ENCODE assay signal across 18 cellular contexts in the genomic region with DNA sequence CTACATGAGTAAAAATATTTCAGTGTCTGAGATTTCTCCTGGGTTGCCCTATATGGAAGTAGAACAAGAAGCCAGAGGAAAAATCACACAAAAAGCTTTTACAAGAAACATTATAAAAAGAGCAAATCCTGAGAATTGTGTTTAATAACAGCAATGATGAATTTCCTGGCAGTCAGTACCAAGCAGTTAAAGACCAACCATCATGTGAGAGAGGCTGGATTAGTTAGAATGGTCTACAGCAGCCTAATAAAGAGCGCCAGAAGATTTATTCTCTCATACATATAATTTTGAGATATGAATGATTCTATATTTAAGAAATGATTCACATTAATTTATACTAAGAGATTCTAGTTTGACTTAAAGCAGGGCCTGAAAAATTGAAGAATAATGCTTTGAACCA.
"Had no signal": no experiment of that assay in that cellular context is flagged by ENCODE, and none has a peak within 500 bp of the region (broad histone marks: within the 10 kb centered on the region; RNA-seq: fewer than 3 reads in every experiment).

No MANE protein-coding gene starts in this region.

- H3K4me2 ChIP-seq: smooth muscle cell had no signal

- H3K27ac ChIP-seq: colonic mucosa, sigmoid colon, upper lobe of left lung, VCaP had no signal

- H3K4me3 ChIP-seq: colonic mucosa, sigmoid colon, smooth muscle cell, upper lobe of left lung had no signal

- H3K36me3 ChIP-seq: colonic mucosa, sigmoid colon, upper lobe of left lung had no signal

- H3K4me1 ChIP-seq: colonic mucosa, upper lobe of left lung had no signal

- H3K27me3 ChIP-seq: colonic mucosa, sigmoid colon, upper lobe of left lung had no signal

- H3K9me3 ChIP-seq: colonic mucosa, sigmoid colon, upper lobe of left lung had no signal

- DNase-seq: activated naive CD4-positive, alpha-beta T cell treated with anti-CD3 and anti-CD28 coated beads for 36 hours; activated naive CD8-positive, alpha-beta T cell treated with anti-CD3 and anti-CD28 coated beads, Interleukin-2, amount 10 ng/mL, durations not matched to agents 7 days and 5 days; activated T-cell treated with anti-CD3 and anti-CD28 coated beads, Interleukin-2, amount 50 U/mL, for 1 hour; amniotic stem cell; central memory CD4-positive, alpha-beta T cell; colonic mucosa; endodermal cell; foreskin fibroblast; kidney; nephron progenitor cell; nucleus accumbens; posterior cingulate gyrus; sigmoid colon; stimulated activated CD4-positive, alpha-beta T cell treated with anti-CD3 and anti-CD28 coated beads, Interleukin-15, amount 100 ng/mL, for 24 hours; T-cell; upper lobe of left lung had no signal
